ENCODE assay signal across 1 cellular context in the genomic region with DNA sequence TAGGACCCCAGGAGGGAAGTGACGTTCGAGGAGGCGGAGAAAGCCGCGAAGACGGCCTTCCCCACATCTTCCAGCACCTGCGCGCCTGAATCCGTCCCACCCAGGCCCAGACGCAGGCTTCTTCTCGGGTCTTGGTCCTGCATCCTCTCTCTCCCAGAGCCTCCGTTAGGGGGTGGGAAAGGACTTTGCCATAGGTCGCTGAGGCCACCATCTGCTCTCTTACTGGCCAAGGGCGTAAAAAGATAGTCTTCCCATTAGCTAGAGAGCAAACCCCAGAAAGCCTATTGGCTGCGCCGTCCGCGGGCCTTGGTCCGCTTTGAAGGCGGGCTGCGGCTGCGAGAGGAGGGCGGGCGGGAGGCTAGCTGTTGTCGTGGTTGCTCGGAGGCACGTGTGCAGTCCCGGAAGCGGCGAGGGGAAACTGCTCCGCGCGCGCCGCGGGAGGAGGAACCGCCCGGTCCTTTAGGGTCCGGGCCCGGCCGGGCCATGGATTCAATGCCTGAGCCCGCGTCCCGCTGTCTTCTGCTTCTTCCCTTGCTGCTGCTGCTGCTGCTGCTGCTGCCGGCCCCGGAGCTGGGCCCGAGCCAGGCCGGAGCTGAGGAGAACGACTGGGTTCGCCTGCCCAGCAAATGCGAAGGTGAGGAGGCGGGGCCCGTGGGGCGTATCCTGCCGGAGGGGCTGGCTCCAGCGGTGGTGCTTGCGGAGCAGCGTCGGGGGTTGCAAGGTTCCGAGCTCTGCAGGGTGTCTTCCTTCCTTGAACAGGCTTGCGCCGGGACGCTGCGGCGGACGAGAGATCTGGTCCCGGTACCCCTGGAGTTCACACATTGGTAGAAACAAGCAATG.
TF ChIP-seq lines count a peak whose summit lies in the region.

A gene (plus strand): TSS at position 393 of the 840 bp plus-strand sequence. CDS start 91 bp downstream, at position 484.

TF ChIP-seq in HepG2, 621 proteins besides CTCF, POLR2A, EP300 and RAD21 (continued from another document and continues in another):
- TF ChIP-seq, protein P1, sequence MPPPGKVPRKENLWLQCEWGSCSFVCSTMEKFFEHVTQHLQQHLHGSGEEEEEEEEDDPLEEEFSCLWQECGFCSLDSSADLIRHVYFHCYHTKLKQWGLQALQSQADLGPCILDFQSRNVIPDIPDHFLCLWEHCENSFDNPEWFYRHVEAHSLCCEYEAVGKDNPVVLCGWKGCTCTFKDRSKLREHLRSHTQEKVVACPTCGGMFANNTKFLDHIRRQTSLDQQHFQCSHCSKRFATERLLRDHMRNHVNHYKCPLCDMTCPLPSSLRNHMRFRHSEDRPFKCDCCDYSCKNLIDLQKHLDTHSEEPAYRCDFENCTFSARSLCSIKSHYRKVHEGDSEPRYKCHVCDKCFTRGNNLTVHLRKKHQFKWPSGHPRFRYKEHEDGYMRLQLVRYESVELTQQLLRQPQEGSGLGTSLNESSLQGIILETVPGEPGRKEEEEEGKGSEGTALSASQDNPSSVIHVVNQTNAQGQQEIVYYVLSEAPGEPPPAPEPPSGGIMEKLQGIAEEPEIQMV (CRISPR knock-in tag; IDR thresholded peaks at IDR 0.05; ENCODE audit: low read depth), result peak; percentile 98
- peak; percentile 98 for TF ChIP-seq ARHGAP35 (CRISPR knock-in tag; IDR thresholded peaks at IDR 0.05; ENCODE audit: borderline replicate concordance)
- TF ChIP-seq, protein P2, sequence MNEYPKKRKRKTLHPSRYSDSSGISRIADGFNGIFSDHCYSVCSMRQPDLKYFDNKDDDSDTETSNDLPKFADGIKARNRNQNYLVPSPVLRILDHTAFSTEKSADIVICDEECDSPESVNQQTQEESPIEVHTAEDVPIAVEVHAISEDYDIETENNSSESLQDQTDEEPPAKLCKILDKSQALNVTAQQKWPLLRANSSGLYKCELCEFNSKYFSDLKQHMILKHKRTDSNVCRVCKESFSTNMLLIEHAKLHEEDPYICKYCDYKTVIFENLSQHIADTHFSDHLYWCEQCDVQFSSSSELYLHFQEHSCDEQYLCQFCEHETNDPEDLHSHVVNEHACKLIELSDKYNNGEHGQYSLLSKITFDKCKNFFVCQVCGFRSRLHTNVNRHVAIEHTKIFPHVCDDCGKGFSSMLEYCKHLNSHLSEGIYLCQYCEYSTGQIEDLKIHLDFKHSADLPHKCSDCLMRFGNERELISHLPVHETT (CRISPR knock-in tag; conservative IDR thresholded peaks at IDR 0.05), result peak; percentile 89
- TF ChIP-seq MIER3 (CRISPR knock-in tag; IDR thresholded peaks at IDR 0.05; ENCODE audit: borderline replicate concordance), result peak; percentile 76; the same call in 1 of the 2 replicates
- peak; percentile 100 for TF ChIP-seq ZMAT3 (CRISPR knock-in tag; conservative IDR thresholded peaks at IDR 0.05)
- peak; percentile 99 for TF ChIP-seq THYN1 (CRISPR knock-in tag; IDR thresholded peaks at IDR 0.05; ENCODE audit: borderline replicate concordance, low read depth)
- TF ChIP-seq, protein P3, sequence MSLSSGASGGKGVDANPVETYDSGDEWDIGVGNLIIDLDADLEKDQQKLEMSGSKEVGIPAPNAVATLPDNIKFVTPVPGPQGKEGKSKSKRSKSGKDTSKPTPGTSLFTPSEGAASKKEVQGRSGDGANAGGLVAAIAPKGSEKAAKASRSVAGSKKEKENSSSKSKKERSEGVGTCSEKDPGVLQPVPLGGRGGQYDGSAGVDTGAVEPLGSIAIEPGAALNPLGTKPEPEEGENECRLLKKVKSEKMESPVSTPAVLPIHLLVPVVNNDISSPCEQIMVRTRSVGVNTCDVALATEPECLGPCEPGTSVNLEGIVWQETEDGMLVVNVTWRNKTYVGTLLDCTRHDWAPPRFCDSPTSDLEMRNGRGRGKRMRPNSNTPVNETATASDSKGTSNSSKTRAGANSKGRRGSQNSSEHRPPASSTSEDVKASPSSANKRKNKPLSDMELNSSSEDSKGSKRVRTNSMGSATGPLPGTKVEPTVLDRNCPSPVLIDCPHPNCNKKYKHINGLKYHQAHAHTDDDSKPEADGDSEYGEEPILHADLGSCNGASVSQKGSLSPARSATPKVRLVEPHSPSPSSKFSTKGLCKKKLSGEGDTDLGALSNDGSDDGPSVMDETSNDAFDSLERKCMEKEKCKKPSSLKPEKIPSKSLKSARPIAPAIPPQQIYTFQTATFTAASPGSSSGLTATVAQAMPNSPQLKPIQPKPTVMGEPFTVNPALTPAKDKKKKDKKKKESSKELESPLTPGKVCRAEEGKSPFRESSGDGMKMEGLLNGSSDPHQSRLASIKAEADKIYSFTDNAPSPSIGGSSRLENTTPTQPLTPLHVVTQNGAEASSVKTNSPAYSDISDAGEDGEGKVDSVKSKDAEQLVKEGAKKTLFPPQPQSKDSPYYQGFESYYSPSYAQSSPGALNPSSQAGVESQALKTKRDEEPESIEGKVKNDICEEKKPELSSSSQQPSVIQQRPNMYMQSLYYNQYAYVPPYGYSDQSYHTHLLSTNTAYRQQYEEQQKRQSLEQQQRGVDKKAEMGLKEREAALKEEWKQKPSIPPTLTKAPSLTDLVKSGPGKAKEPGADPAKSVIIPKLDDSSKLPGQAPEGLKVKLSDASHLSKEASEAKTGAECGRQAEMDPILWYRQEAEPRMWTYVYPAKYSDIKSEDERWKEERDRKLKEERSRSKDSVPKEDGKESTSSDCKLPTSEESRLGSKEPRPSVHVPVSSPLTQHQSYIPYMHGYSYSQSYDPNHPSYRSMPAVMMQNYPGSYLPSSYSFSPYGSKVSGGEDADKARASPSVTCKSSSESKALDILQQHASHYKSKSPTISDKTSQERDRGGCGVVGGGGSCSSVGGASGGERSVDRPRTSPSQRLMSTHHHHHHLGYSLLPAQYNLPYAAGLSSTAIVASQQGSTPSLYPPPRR (CRISPR knock-in tag; IDR thresholded peaks at IDR 0.05; ENCODE audit: borderline replicate concordance), result peak; percentile 86
- peak; percentile 67; the same call in 1 of the 2 replicates for TF ChIP-seq BRD4 (CRISPR knock-in tag; IDR thresholded peaks at IDR 0.05)
- TF ChIP-seq ZNF3 (CRISPR knock-in tag; IDR thresholded peaks at IDR 0.05), result 0 out of 2 replicates have a peak, but pooled peaks have one; percentile 54
- no peak for TF ChIP-seq TCF12 (IDR thresholded peaks at IDR 0.05)
- peak; percentile 60; the same call in 1 of the 2 replicates for TF ChIP-seq TCF12 (CRISPR knock-in tag; IDR thresholded peaks at IDR 0.05)
- TF ChIP-seq, protein P4, sequence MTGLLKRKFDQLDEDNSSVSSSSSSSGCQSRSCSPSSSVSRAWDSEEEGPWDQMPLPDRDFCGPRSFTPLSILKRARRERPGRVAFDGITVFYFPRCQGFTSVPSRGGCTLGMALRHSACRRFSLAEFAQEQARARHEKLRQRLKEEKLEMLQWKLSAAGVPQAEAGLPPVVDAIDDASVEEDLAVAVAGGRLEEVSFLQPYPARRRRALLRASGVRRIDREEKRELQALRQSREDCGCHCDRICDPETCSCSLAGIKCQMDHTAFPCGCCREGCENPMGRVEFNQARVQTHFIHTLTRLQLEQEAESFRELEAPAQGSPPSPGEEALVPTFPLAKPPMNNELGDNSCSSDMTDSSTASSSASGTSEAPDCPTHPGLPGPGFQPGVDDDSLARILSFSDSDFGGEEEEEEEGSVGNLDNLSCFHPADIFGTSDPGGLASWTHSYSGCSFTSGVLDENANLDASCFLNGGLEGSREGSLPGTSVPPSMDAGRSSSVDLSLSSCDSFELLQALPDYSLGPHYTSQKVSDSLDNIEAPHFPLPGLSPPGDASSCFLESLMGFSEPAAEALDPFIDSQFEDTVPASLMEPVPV (CRISPR knock-in tag; IDR thresholded peaks at IDR 0.05), result peak; percentile 99
- TF ChIP-seq RNF2 (conservative IDR thresholded peaks at IDR 0.05; ENCODE audit: low read depth), result peak; percentile 98
- TF ChIP-seq ZNF430 (CRISPR knock-in tag; IDR thresholded peaks at IDR 0.05), result peak; percentile 99
- peak; percentile 22; the same call in 1 of the 2 replicates for TF ChIP-seq ZNF24 (IDR thresholded peaks at IDR 0.05)
- TF ChIP-seq RARG (CRISPR knock-in tag; IDR thresholded peaks at IDR 0.05; ENCODE audit: low read depth), result no peak
- peak; percentile 82 for TF ChIP-seq XRCC5 (optimal IDR thresholded peaks at IDR 0.05; ENCODE audit: low read length)
- TF ChIP-seq ZSCAN29 (CRISPR knock-in tag; conservative IDR thresholded peaks at IDR 0.05), result peak; percentile 98
- TF ChIP-seq, protein P5, sequence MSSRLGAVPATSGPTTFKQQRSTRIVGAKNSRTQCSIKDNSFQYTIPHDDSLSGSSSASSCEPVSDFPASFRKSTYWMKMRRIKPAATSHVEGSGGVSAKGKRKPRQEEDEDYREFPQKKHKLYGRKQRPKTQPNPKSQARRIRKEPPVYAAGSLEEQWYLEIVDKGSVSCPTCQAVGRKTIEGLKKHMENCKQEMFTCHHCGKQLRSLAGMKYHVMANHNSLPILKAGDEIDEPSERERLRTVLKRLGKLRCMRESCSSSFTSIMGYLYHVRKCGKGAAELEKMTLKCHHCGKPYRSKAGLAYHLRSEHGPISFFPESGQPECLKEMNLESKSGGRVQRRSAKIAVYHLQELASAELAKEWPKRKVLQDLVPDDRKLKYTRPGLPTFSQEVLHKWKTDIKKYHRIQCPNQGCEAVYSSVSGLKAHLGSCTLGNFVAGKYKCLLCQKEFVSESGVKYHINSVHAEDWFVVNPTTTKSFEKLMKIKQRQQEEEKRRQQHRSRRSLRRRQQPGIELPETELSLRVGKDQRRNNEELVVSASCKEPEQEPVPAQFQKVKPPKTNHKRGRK (CRISPR knock-in tag; IDR thresholded peaks at IDR 0.05), result no peak; the same call in 1 of the 2 replicates
- no peak for TF ChIP-seq ZNF644 (CRISPR knock-in tag; IDR thresholded peaks at IDR 0.05; ENCODE audit: low read depth)
- TF ChIP-seq ZNF451 (CRISPR knock-in tag; IDR thresholded peaks at IDR 0.05), result peak; percentile 96
- TF ChIP-seq TAF15 (IDR thresholded peaks at IDR 0.05; ENCODE audit: low read depth, low read length, poor library complexity, severe bottlenecking), result peak; percentile 74
- TF ChIP-seq, protein P6, sequence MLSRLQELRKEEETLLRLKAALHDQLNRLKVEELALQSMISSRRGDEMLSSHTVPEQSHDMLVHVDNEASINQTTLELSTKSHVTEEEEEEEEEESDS (CRISPR knock-in tag; IDR thresholded peaks at IDR 0.05; ENCODE audit: borderline replicate concordance), result peak; percentile 98
- peak; percentile 29; the same call in 1 of the 2 replicates for TF ChIP-seq ZFP1 (CRISPR knock-in tag; IDR thresholded peaks at IDR 0.05)
- TF ChIP-seq ZNF577 (CRISPR knock-in tag; IDR thresholded peaks at IDR 0.05; ENCODE audit: borderline replicate concordance, low read depth), result peak; percentile 60; the same call in 1 of the 2 replicates
- TF ChIP-seq ZNF616 (CRISPR knock-in tag; IDR thresholded peaks at IDR 0.05; ENCODE audit: low read depth), result peak; percentile 93
- TF ChIP-seq CHCHD3 (CRISPR knock-in tag; IDR thresholded peaks at IDR 0.05), result peak; percentile 93
- TF ChIP-seq RFX1 (IDR thresholded peaks at IDR 0.05), result no peak
- peak; percentile 88; the same call in 1 of the 2 replicates for TF ChIP-seq ZNF670 (CRISPR knock-in tag; IDR thresholded peaks at IDR 0.05; ENCODE audit: borderline replicate concordance)
- no peak; the same call in 1 of the 2 replicates for TF ChIP-seq RFXANK (CRISPR knock-in tag; IDR thresholded peaks at IDR 0.05)
- TF ChIP-seq ZC3H13 (CRISPR knock-in tag; IDR thresholded peaks at IDR 0.05), result peak; percentile 99
- no peak for TF ChIP-seq MTF2 (CRISPR knock-in tag; IDR thresholded peaks at IDR 0.05; ENCODE audit: borderline replicate concordance)
- TF ChIP-seq CHD4 (IDR thresholded peaks at IDR 0.05; ENCODE audit: borderline replicate concordance, low read length), result no peak
- TF ChIP-seq, protein P7, sequence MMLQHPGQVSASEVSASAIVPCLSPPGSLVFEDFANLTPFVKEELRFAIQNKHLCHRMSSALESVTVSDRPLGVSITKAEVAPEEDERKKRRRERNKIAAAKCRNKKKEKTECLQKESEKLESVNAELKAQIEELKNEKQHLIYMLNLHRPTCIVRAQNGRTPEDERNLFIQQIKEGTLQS (CRISPR knock-in tag; IDR thresholded peaks at IDR 0.05), result peak; percentile 65; the same call in 1 of the 2 replicates
- peak; percentile 96 for TF ChIP-seq ETV6 (CRISPR knock-in tag; conservative IDR thresholded peaks at IDR 0.05)
- peak; percentile 85 for TF ChIP-seq POLR2AphosphoS5 (IDR thresholded peaks at IDR 0.05; ENCODE audit: low read depth, low read length)
- TF ChIP-seq ZNF572 (CRISPR knock-in tag; IDR thresholded peaks at IDR 0.05), result peak; percentile 93
- TF ChIP-seq FOXO1 (CRISPR knock-in tag; IDR thresholded peaks at IDR 0.05), result peak; percentile 91
- 0 out of 2 replicates have a peak, but pooled peaks have one; percentile 95 for TF ChIP-seq KAT7 (CRISPR knock-in tag; IDR thresholded peaks at IDR 0.05; ENCODE audit: borderline replicate concordance)
- TF ChIP-seq, protein P8, sequence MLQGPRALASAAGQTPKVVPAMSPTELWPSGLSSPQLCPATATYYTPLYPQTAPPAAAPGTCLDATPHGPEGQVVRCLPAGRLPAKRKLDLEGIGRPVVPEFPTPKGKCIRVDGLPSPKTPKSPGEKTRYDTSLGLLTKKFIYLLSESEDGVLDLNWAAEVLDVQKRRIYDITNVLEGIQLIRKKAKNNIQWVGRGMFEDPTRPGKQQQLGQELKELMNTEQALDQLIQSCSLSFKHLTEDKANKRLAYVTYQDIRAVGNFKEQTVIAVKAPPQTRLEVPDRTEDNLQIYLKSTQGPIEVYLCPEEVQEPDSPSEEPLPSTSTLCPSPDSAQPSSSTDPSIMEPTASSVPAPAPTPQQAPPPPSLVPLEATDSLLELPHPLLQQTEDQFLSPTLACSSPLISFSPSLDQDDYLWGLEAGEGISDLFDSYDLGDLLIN (CRISPR knock-in tag; IDR thresholded peaks at IDR 0.05; ENCODE audit: borderline replicate concordance), result peak; percentile 27; the same call in 1 of the 2 replicates
- TF ChIP-seq ATF1 (CRISPR knock-in tag; IDR thresholded peaks at IDR 0.05), result peak; percentile 80; the same call in 1 of the 2 replicates
- TF ChIP-seq, protein P9, sequence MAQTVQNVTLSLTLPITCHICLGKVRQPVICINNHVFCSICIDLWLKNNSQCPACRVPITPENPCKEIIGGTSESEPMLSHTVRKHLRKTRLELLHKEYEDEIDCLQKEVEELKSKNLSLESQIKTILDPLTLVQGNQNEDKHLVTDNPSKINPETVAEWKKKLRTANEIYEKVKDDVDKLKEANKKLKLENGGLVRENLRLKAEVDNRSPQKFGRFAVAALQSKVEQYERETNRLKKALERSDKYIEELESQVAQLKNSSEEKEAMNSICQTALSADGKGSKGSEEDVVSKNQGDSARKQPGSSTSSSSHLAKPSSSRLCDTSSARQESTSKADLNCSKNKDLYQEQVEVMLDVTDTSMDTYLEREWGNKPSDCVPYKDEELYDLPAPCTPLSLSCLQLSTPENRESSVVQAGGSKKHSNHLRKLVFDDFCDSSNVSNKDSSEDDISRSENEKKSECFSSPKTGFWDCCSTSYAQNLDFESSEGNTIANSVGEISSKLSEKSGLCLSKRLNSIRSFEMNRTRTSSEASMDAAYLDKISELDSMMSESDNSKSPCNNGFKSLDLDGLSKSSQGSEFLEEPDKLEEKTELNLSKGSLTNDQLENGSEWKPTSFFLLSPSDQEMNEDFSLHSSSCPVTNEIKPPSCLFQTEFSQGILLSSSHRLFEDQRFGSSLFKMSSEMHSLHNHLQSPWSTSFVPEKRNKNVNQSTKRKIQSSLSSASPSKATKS (CRISPR knock-in tag; IDR thresholded peaks at IDR 0.05), result 0 out of 2 replicates have a peak, but pooled peaks have one; percentile 86
- TF ChIP-seq TAF1 (CRISPR knock-in tag; IDR thresholded peaks at IDR 0.05), result peak; percentile 82; the same call in 1 of the 2 replicates
